In the genomic region with DNA sequence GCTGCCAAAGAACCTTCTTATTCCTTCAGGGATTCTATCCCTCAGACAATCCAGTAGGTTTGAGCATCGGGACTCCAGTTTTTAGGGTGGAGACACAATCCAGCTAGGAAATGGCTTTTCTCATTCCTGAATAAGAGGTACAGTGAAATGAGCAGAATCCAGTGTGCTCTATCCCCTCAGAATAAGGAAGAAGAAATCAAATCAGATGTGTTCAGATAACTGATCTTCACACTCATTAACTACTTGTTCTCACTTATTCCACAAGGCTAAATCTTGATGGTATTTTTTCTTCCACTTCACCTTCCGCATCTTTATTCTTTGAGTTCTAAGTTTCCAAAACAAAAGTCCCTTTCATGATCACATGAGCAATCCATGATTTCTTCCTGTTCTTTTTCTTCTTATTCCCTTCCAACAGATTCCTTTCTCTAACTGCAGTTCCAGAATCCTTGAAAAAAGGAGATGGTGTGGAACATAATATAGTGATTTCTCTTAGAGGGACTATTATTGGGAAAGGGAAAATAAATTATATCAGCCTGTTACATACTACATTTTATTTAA, we compare ENCODE assay signal across 8 cellular contexts. TPM values are rescaled to one million over a fixed set of nuclear protein-coding genes. Genes with fewer than 3 reads are reported as not detected.
DNase-seq lines count a peak whose midpoint lies in the region; TF ChIP-seq lines count a peak whose summit lies in the region.

No MANE protein-coding gene starts in this region.

- peak overlapping the region; percentile 68 to 92 (median 87) for H3K27ac Mint-ChIP-seq in nephron

- H3K36me3 ChIP-seq in BJ (ENCODE audit: control insufficient read depth, insufficient read depth, low read length), result no peaks in the 10 kb centered on the region
- no peaks in the 10 kb centered on the region for H3K36me3 ChIP-seq in Karpas-422 (ENCODE audit: insufficient read depth, low read length)

- H3K27ac ChIP-seq in Karpas-422 (ENCODE audit: low read length), result peak overlapping the region; percentile 82
- H3K27ac ChIP-seq in cingulate gyrus (ENCODE audit: low read depth, low read length), result peak overlapping the region; percentile 99

- H3K9me3 ChIP-seq in Karpas-422 (ENCODE audit: low read length), result no peaks in the 10 kb centered on the region

- peak overlapping the region; percentile 49 to 89 (median 82) for H3K4me3 Mint-ChIP-seq in nephron

- H3K27me3 ChIP-seq in BJ (ENCODE audit: control insufficient read depth, insufficient read depth, low read length) (no peaks in the 10 kb centered on the region), Karpas-422 (ENCODE audit: low read length) (no peaks in the 10 kb centered on the region)

- POLR2A ChIA-PET in BJ (lab: Charles Lee), result no interaction called here

- 0 out of 2 replicates have a peak overlapping the region, but pooled peaks have one; percentile 69 for H2AFZ ChIP-seq in Karpas-422 (ENCODE audit: low read length)

- TF ChIP-seq CTCF in BJ (IDR thresholded peaks at IDR 0.05; ENCODE audit: insufficient read depth, low read depth, low read length) (no peak), nephron (IDR thresholded peaks at IDR 0.05; ENCODE audit: unreplicated experiment in 3 of 3) (no peak)

- H3K36me3 Mint-ChIP-seq in nephron (ENCODE audit: low read depth), result peaks cover 3% of the 10 kb centered on the region

- H3K4me1 Mint-ChIP-seq in nephron, result peaks cover 19% of the 10 kb centered on the region

- peak overlapping the region; percentile 92 for H3K4me2 ChIP-seq in Karpas-422 (ENCODE audit: low read depth, low read length, poor library complexity, severe bottlenecking)

- CTCF ChIA-PET in BJ (lab: Yijun Ruan, JAX), result interaction anchor here (1.8 kb wide), 1 partner anchor 11 kb away, joined by 4 read pairs; no protein-coding TSS in a partner anchor

- peaks cover 68% of the 10 kb centered on the region for H3K79me2 ChIP-seq in Karpas-422 (ENCODE audit: low read length)

- H3K4me3 ChIP-seq in BJ (ENCODE audit: low read depth, low read length), result peak overlapping the region; percentile 40
- peak overlapping the region; percentile 85 for H3K4me3 ChIP-seq in Karpas-422 (ENCODE audit: low read length)

- peaks cover 5% of the 10 kb centered on the region for H3K27me3 Mint-ChIP-seq in nephron (ENCODE audit: low read depth)

- H3K9ac ChIP-seq in Karpas-422 (ENCODE audit: low read length), result peak overlapping the region; percentile 81

- H3K9me3 Mint-ChIP-seq in nephron, result no peaks in the 10 kb centered on the region

- H4K20me1 ChIP-seq in Karpas-422 (ENCODE audit: insufficient read depth, low read depth, low read length), result no peaks in the 10 kb centered on the region

- peaks cover 34% of the 10 kb centered on the region for H3K4me1 ChIP-seq in Karpas-422 (ENCODE audit: low read length)

- DNase-seq in BJ (ENCODE audit: low read depth) (no peak), Karpas-422 (no peak), cerebellum (ENCODE audit: low spot score) (no peak), kidney tubule cell (ENCODE audit: low spot score) (no peak), SW480 (ENCODE audit: low spot score) (no peak), retina (no peak)

- H3K9me2 ChIP-seq in Karpas-422 (replicated peaks; ENCODE audit: insufficient read depth, low read length), result no peaks in the 10 kb centered on the region

RNA-seq across cellular contexts. Expression of a gene that starts 1.7 kb away (rescaled TPM):
- 36.0 and 36.6 TPM in 2 replicates for polyA plus RNA-seq in BJ (2011; rRNA removed)
- 20.8 and 28.2 TPM in 2 replicates for polyA minus RNA-seq in BJ (2011; rRNA and poly(A)+ RNA removed)
- 40.8 and 51.2 TPM in 2 replicates for total RNA-seq in Karpas-422 (2014; rRNA removed; shearing (Covaris generic); ENCODE audit: low replicate concordance)
- 143 TPM for total RNA-seq in cerebellum

RNA-seq across cellular contexts. Expression of a gene that starts 4.0 kb away (rescaled TPM):
- 17.9 and 18.3 TPM in 2 replicates for polyA plus RNA-seq in BJ (2011; rRNA removed)
- 22.1 and 37.0 TPM in 2 replicates for polyA minus RNA-seq in BJ (2011; rRNA and poly(A)+ RNA removed)
- 32.9 and 40.3 TPM in 2 replicates for total RNA-seq in Karpas-422 (2014; rRNA removed; shearing (Covaris generic); ENCODE audit: low replicate concordance)
- total RNA-seq in cerebellum, result 51.9 TPM

RNA-seq across cellular contexts. Expression of a gene that starts 50.1 kb away (rescaled TPM):
- polyA plus RNA-seq in BJ (2011; rRNA removed), result 25.8 and 42.6 TPM in 2 replicates
- 28.8 and 32.9 TPM in 2 replicates for polyA minus RNA-seq in BJ (2011; rRNA and poly(A)+ RNA removed)
- total RNA-seq in Karpas-422 (2014; rRNA removed; shearing (Covaris generic); ENCODE audit: low replicate concordance), result 12.2 and 12.8 TPM in 2 replicates
- 26.2 TPM for total RNA-seq in cerebellum
